ENCODE assay signal across 13 cellular contexts in the genomic region with DNA sequence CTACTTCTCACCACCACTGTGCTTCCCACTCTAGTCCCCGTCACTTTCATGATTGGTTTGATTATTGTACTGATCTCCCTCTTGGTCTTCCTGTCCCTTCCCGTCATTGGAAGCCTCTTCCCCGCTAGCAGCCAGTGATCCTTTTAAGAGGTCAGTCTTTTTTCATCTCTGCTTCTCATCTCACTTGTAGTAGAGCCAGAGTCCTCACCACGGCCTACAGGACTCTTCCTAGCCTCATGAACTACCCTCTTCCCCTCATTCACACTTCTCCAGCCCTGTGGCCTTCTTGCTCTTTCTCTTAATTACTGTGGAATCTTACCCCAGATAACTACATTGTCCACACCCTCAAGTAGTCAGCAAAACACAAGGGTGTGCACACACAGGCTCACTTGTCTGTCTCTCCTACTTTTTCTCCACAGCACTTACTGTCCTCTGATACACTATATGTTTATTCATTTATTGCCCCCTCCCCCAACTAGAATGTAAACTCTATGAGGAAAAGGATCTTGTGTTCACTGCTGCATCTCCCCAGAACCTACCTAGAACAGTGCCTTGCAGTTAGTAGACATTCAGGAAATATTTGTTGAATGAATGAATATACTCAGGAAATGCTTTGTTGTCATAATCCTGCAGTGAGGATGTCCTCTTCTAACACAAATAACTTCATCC.
DNase-seq lines count a peak whose midpoint lies in the region; ATAC-seq and TF ChIP-seq lines count a peak whose summit lies in the region.
"Had no signal": no experiment of that assay in that cellular context is flagged by ENCODE, and none has a peak within 500 bp of the region (broad histone marks: within the 10 kb centered on the region; RNA-seq: fewer than 3 reads in every experiment).

No MANE protein-coding gene starts in this region.

- H3K4me3 ChIP-seq in fibroblast of the aortic adventitia (ENCODE audit: low read depth, low read length): no peak overlapping the region
- H3K4me3 ChIP-seq: heart left ventricle, uterus had no signal

- peaks cover 77% of the 10 kb centered on the region for H3K36me3 Mint-ChIP-seq in activated T-cell treated with anti-CD3 and anti-CD28 coated beads, Interleukin-2, amount 50 U/mL, for 24 hours (ENCODE audit: low read depth)
- peaks cover 30% of the 10 kb centered on the region for H3K36me3 Mint-ChIP-seq in activated CD8-positive, alpha-beta T cell treated with anti-CD3 and anti-CD28 coated beads, Interleukin-2, amount 10 ng/mL, durations not matched to agents 7 days and 5 days (ENCODE audit: low read depth)
- H3K36me3 Mint-ChIP-seq in stimulated activated effector memory CD8-positive, alpha-beta T cell treated with anti-CD3 and anti-CD28 coated beads, Interleukin-12 subunit alpha, Interleukin-12 subunit beta, amount 100 ng/mL, for 72 hours: peaks cover 77% of the 10 kb centered on the region

- H3K27me3 Mint-ChIP-seq in activated T-cell treated with anti-CD3 and anti-CD28 coated beads, Interleukin-2, amount 50 U/mL, for 24 hours: no peaks in the 10 kb centered on the region
- no peaks in the 10 kb centered on the region for H3K27me3 Mint-ChIP-seq in activated CD8-positive, alpha-beta T cell treated with anti-CD3 and anti-CD28 coated beads, Interleukin-2, amount 10 ng/mL, durations not matched to agents 7 days and 5 days (ENCODE audit: low read depth)

- peak overlapping the region; percentile 12 for H3K27ac Mint-ChIP-seq in activated T-cell treated with anti-CD3 and anti-CD28 coated beads, Interleukin-2, amount 50 U/mL, for 24 hours
- peak overlapping the region; percentile 1 for H3K27ac Mint-ChIP-seq in activated CD8-positive, alpha-beta T cell treated with anti-CD3 and anti-CD28 coated beads, Interleukin-2, amount 10 ng/mL, durations not matched to agents 7 days and 5 days
- H3K27ac Mint-ChIP-seq in stimulated activated effector memory CD8-positive, alpha-beta T cell treated with anti-CD3 and anti-CD28 coated beads, Interleukin-12 subunit alpha, Interleukin-12 subunit beta, amount 100 ng/mL, for 72 hours: peak overlapping the region; percentile 21

- H3K9me3 Mint-ChIP-seq in activated T-cell treated with anti-CD3 and anti-CD28 coated beads, Interleukin-2, amount 50 U/mL, for 24 hours: no peaks in the 10 kb centered on the region
- no peaks in the 10 kb centered on the region for H3K9me3 Mint-ChIP-seq in activated CD8-positive, alpha-beta T cell treated with anti-CD3 and anti-CD28 coated beads, Interleukin-2, amount 10 ng/mL, durations not matched to agents 7 days and 5 days (ENCODE audit: insufficient read depth)
- H3K9me3 Mint-ChIP-seq in stimulated activated effector memory CD8-positive, alpha-beta T cell treated with anti-CD3 and anti-CD28 coated beads, Interleukin-12 subunit alpha, Interleukin-12 subunit beta, amount 100 ng/mL, for 72 hours: no peaks in the 10 kb centered on the region

- H3K4me1 Mint-ChIP-seq in activated T-cell treated with anti-CD3 and anti-CD28 coated beads, Interleukin-2, amount 50 U/mL, for 24 hours (ENCODE audit: low read depth): peaks cover 20% of the 10 kb centered on the region
- H3K4me1 Mint-ChIP-seq in activated CD8-positive, alpha-beta T cell treated with anti-CD3 and anti-CD28 coated beads, Interleukin-2, amount 10 ng/mL, durations not matched to agents 7 days and 5 days (ENCODE audit: low read depth): peaks cover 14% of the 10 kb centered on the region
- peaks cover 8% of the 10 kb centered on the region for H3K4me1 Mint-ChIP-seq in stimulated activated effector memory CD8-positive, alpha-beta T cell treated with anti-CD3 and anti-CD28 coated beads, Interleukin-12 subunit alpha, Interleukin-12 subunit beta, amount 100 ng/mL, for 72 hours

- CTCF ChIA-PET in activated CD8-positive, alpha-beta T cell treated with anti-CD3 and anti-CD28 coated beads, Interleukin-2, amount 10 ng/mL, durations not matched to agents 7 days and 5 days (lab: Charles Lee): no interaction called here

- no peak for DNase-seq in activated T-cell treated with anti-CD3 and anti-CD28 coated beads, Interleukin-2, amount 50 U/mL, for 24 hours
- DNase-seq in activated T-cell treated with anti-CD3 and anti-CD28 coated beads for 4 hours (no peak), fibroblast of the aortic adventitia (ENCODE audit: low read depth) (peak; percentile 29), SKM-1 treated with dmso at 0.1 percent for 144 hours (lab: John Stamatoyannopoulos, UW; ENCODE audit: unreplicated experiment) (no peak)
- no peak for DNase-seq in activated CD8-positive, alpha-beta T cell treated with anti-CD3 and anti-CD28 coated beads, Interleukin-2, amount 10 ng/mL, durations not matched to agents 7 days and 5 days
- no peak for DNase-seq in stimulated activated effector memory CD8-positive, alpha-beta T cell treated with anti-CD3 and anti-CD28 coated beads, Interleukin-12 subunit alpha, Interleukin-12 subunit beta, amount 100 ng/mL, for 72 hours (ENCODE audit: low spot score in 2 of 2)
- DNase-seq in activated CD8-positive, alpha-beta memory T cell treated with anti-CD3 and anti-CD28 coated beads, Interleukin-2, amount 50 U/mL, for 48 hours: no peak
- DNase-seq: activated CD4-positive, CD25-positive, alpha-beta regulatory T cell; activated gamma-delta T cell; heart left ventricle; SHP77; uterus had no signal

- POLR2A ChIA-PET in activated CD8-positive, alpha-beta T cell treated with anti-CD3 and anti-CD28 coated beads, Interleukin-2, amount 10 ng/mL, durations not matched to agents 7 days and 5 days (lab: Charles Lee): no interaction called here

- no peak for TF ChIP-seq CTCF in fibroblast of the aortic adventitia (IDR thresholded peaks at IDR 0.05; ENCODE audit: insufficient read depth, low read length)

- H3K4me3 Mint-ChIP-seq in activated T-cell treated with anti-CD3 and anti-CD28 coated beads, Interleukin-2, amount 50 U/mL, for 24 hours: no peak overlapping the region
- no peak overlapping the region for H3K4me3 Mint-ChIP-seq in activated CD8-positive, alpha-beta T cell treated with anti-CD3 and anti-CD28 coated beads, Interleukin-2, amount 10 ng/mL, durations not matched to agents 7 days and 5 days
- no peak overlapping the region for H3K4me3 Mint-ChIP-seq in stimulated activated effector memory CD8-positive, alpha-beta T cell treated with anti-CD3 and anti-CD28 coated beads, Interleukin-12 subunit alpha, Interleukin-12 subunit beta, amount 100 ng/mL, for 72 hours

- ATAC-seq in activated CD8-positive, alpha-beta T cell treated with anti-CD3 and anti-CD28 coated beads, Interleukin-2, amount 10 ng/mL, durations not matched to agents 7 days and 5 days: no peak
- ATAC-seq in stimulated activated effector memory CD8-positive, alpha-beta T cell treated with anti-CD3 and anti-CD28 coated beads, Interleukin-12 subunit alpha, Interleukin-12 subunit beta, amount 100 ng/mL, for 72 hours: no peak
- ATAC-seq in GM18502 (IDR thresholded peaks at IDR 0.05; ENCODE audit: poor library complexity, unreplicated experiment): no peak
